Comparison of ENCODE assay signal across 8 cellular contexts in genomic region chr6:57316581-57317059, GRCh38. TPM values are rescaled to one million over a fixed set of nuclear protein-coding genes. Genes with fewer than 3 reads are reported as not detected.
DNase-seq lines count a peak whose midpoint lies in the region; ATAC-seq and TF ChIP-seq lines count a peak whose summit lies in the region.

No MANE protein-coding gene starts in this region.

- H3K27ac ChIP-seq in KOPT-K1 (ENCODE audit: low read depth, low read length, poor library complexity, severe bottlenecking) (peak overlapping the region; percentile 80), neural progenitor cell (no peak overlapping the region)

- TF ChIP-seq CTCF in foreskin fibroblast (IDR thresholded peaks at IDR 0.05; ENCODE audit: low read depth, low read length) (peak; percentile 67), neural progenitor cell (IDR thresholded peaks at IDR 0.05) (peak; percentile 89)

- peaks cover 12% of the 10 kb centered on the region for H3K4me1 Mint-ChIP-seq in neural progenitor cell

- H3K4me3 ChIP-seq in foreskin fibroblast (ENCODE audit: low read depth in 1 of 2, low read length in 2 of 2) = peak overlapping the region; percentile 55 to 93
- H3K4me3 ChIP-seq in neural progenitor cell = peak overlapping the region; percentile 73

- no peaks in the 10 kb centered on the region for H3F3A ChIP-seq in neural progenitor cell (ENCODE audit: low read depth)

- DNase-seq in EH (ENCODE audit: low read depth) = peak; percentile 92
- DNase-seq in RPMI8226 = peak; percentile 89
- peak; percentile 70 for DNase-seq in activated T-helper 9 cell treated with anti-CD3 and anti-CD28 coated beads, Interleukin-2, amount 50 U/mL, for 16 hours (ENCODE audit: low read depth)
- peak; percentile 89 to 97 for DNase-seq in foreskin fibroblast
- peak; percentile 92 for DNase-seq in neural progenitor cell (ENCODE audit: low spot score)
- DNase-seq in stromal cell of bone marrow (ENCODE audit: low read depth) = peak; percentile 85

- H3K9ac ChIP-seq in neural progenitor cell = no peak overlapping the region

- no peaks in the 10 kb centered on the region for H3K9me3 ChIP-seq in KOPT-K1 (ENCODE audit: insufficient read depth, low read length, poor library complexity, severe bottlenecking)
- H3K9me3 ChIP-seq in neural progenitor cell (ENCODE audit: low read depth) = no peaks in the 10 kb centered on the region

- H3K36me3 ChIP-seq in KOPT-K1 (ENCODE audit: insufficient read depth, low read length) = peaks cover 31% of the 10 kb centered on the region
- H3K36me3 ChIP-seq in neural progenitor cell = peaks cover 16% of the 10 kb centered on the region

- H3K27me3 ChIP-seq in neural progenitor cell = no peaks in the 10 kb centered on the region

- peaks cover 12% of the 10 kb centered on the region for H3K4me1 ChIP-seq in neural progenitor cell

- H3K4me2 ChIP-seq in neural progenitor cell = peak overlapping the region; percentile 86

- H4K20me1 ChIP-seq in neural progenitor cell (ENCODE audit: low read depth) = peaks cover 3% of the 10 kb centered on the region

- H3K27ac Mint-ChIP-seq in neural progenitor cell = peak overlapping the region; percentile 34

- H3K79me2 ChIP-seq in neural progenitor cell (ENCODE audit: low read depth) = peaks cover 41% of the 10 kb centered on the region

- peaks cover 17% of the 10 kb centered on the region for H3K36me3 Mint-ChIP-seq in neural progenitor cell

- H3K9me3 Mint-ChIP-seq in neural progenitor cell = peaks cover 3% of the 10 kb centered on the region

- H3K27me3 Mint-ChIP-seq in neural progenitor cell (ENCODE audit: insufficient read depth, low read depth) = no peaks in the 10 kb centered on the region

- ATAC-seq in GM21786 (IDR thresholded peaks at IDR 0.05; ENCODE audit: unreplicated experiment) = peak; percentile 91

- H3K4me3 Mint-ChIP-seq in neural progenitor cell = peak overlapping the region; percentile 98

- peak overlapping the region; percentile 97 for H2AFZ ChIP-seq in neural progenitor cell (replicated peaks)

RNA-seq across cellular contexts. Expression of gene PRIM2, which starts 0.8 kb away (rescaled TPM):
- total RNA-seq in neural progenitor cell (ENCODE audit: low replicate concordance) = 52.8 and 81.0 TPM in 2 replicates
